13 cellular contexts compared by ENCODE assay signal in genomic region chr1:210692796-210693195, GRCh38.
A peak's percentile ranks its signal among the peaks of the same experiment; 100 is the strongest.
DNase-seq lines count a peak whose midpoint lies in the region; ATAC-seq and TF ChIP-seq lines count a peak whose summit lies in the region.
"Had no signal": no experiment of that assay in that cellular context is flagged by ENCODE, and none has a peak within 500 bp of the region (broad histone marks: within the 10 kb centered on the region; RNA-seq: fewer than 3 reads in every experiment).

No MANE protein-coding gene starts in this region.

- peaks cover 23% of the 10 kb centered on the region for H3K4me1 Mint-ChIP-seq in activated CD4-positive, alpha-beta memory T cell treated with anti-CD3 and anti-CD28 coated beads, Interleukin-2, amount 10 ng/mL, durations not matched to agents 7 days and 5 days

- no peaks in the 10 kb centered on the region for H3K9me3 Mint-ChIP-seq in activated CD4-positive, alpha-beta memory T cell treated with anti-CD3 and anti-CD28 coated beads, Interleukin-2, amount 10 ng/mL, durations not matched to agents 7 days and 5 days
- H3K9me3 Mint-ChIP-seq: activated T-cell treated with anti-CD3 and anti-CD28 coated beads, Interleukin-2, amount 50 U/mL, for 4 hours had no signal

- H3K36me3 ChIP-seq in left ventricle myocardium inferior, result no peaks in the 10 kb centered on the region
- H3K36me3 ChIP-seq: SJSA1, upper lobe of right lung had no signal

- H3K4me1 ChIP-seq in left ventricle myocardium inferior, result no peaks in the 10 kb centered on the region
- H3K4me1 ChIP-seq: SJSA1, upper lobe of right lung had no signal

- no peak overlapping the region for H3K27ac ChIP-seq in left ventricle myocardium inferior (replicated peaks)
- H3K27ac ChIP-seq: SJSA1, upper lobe of right lung had no signal

- H3K9me3 ChIP-seq in left ventricle myocardium inferior (replicated peaks), result no peaks in the 10 kb centered on the region
- H3K9me3 ChIP-seq: SJSA1, upper lobe of right lung had no signal

- DNase-seq in Ammon's horn (ENCODE audit: low spot score), result peak; percentile 58
- DNase-seq in OCI-M1 (lab: John Stamatoyannopoulos, UW), result peak; percentile 9
- DNase-seq in left ventricle myocardium inferior, result no peak
- DNase-seq in stimulated activated naive CD4-positive, alpha-beta T cell (lab: John Stamatoyannopoulos, UW), result no peak
- DNase-seq in sciatic nerve (ENCODE audit: low spot score), result no peak
- DNase-seq in activated CD4-positive, alpha-beta memory T cell treated with anti-CD3 and anti-CD28 coated beads, Interleukin-2, amount 10 ng/mL, durations not matched to agents 7 days and 5 days, result no peak
- DNase-seq: activated T-cell treated with anti-CD3 and anti-CD28 coated beads, Interleukin-2, amount 50 U/mL, for 4 hours; effector memory CD4-positive, alpha-beta T cell; stimulated activated CD4-positive, alpha-beta T cell treated with anti-CD3 and anti-CD28 coated beads, Interleukin-12 subunit alpha, Interleukin-12 subunit beta, amount 100 ng/mL, for 4 hours; upper lobe of right lung had no signal

- H3K27me3 ChIP-seq in left ventricle myocardium inferior (ENCODE audit: low read depth), result peaks cover 33% of the 10 kb centered on the region
- H3K27me3 ChIP-seq: SJSA1, upper lobe of right lung had no signal

- no peak for TF ChIP-seq CTCF in left ventricle myocardium inferior (IDR thresholded peaks at IDR 0.05; ENCODE audit: borderline replicate concordance)

- no peak overlapping the region for H3K4me3 Mint-ChIP-seq in activated CD4-positive, alpha-beta memory T cell treated with anti-CD3 and anti-CD28 coated beads, Interleukin-2, amount 10 ng/mL, durations not matched to agents 7 days and 5 days
- H3K4me3 Mint-ChIP-seq: activated T-cell treated with anti-CD3 and anti-CD28 coated beads, Interleukin-2, amount 50 U/mL, for 4 hours had no signal

- CTCF ChIA-PET in activated CD4-positive, alpha-beta memory T cell treated with anti-CD3 and anti-CD28 coated beads, Interleukin-2, amount 10 ng/mL, durations not matched to agents 7 days and 5 days (lab: Charles Lee), result no interaction called here

- ATAC-seq in GM19023 (IDR thresholded peaks at IDR 0.05; ENCODE audit: unreplicated experiment) (peak; percentile 30), HG03280 (IDR thresholded peaks at IDR 0.05; ENCODE audit: unreplicated experiment) (peak; percentile 34), sciatic nerve (no peak)
- ATAC-seq: activated T-cell treated with anti-CD3 and anti-CD28 coated beads, Interleukin-2, amount 50 U/mL, for 4 hours; upper lobe of right lung had no signal

- no peaks in the 10 kb centered on the region for H3K36me3 Mint-ChIP-seq in activated CD4-positive, alpha-beta memory T cell treated with anti-CD3 and anti-CD28 coated beads, Interleukin-2, amount 10 ng/mL, durations not matched to agents 7 days and 5 days (ENCODE audit: low read depth)

- H3K4me3 ChIP-seq in left ventricle myocardium inferior, result no peak overlapping the region
- H3K4me3 ChIP-seq: SJSA1, upper lobe of right lung had no signal

- intact Hi-C loops in left ventricle myocardium inferior (cut with micrococcal nuclease), result no loop called here
- intact Hi-C loops in sciatic nerve (cut with DNase I), result no loop called here

- H3K27me3 Mint-ChIP-seq in activated CD4-positive, alpha-beta memory T cell treated with anti-CD3 and anti-CD28 coated beads, Interleukin-2, amount 10 ng/mL, durations not matched to agents 7 days and 5 days, result peaks cover 2% of the 10 kb centered on the region

- no peak overlapping the region for H3K27ac Mint-ChIP-seq in activated CD4-positive, alpha-beta memory T cell treated with anti-CD3 and anti-CD28 coated beads, Interleukin-2, amount 10 ng/mL, durations not matched to agents 7 days and 5 days

- POLR2A ChIA-PET in activated CD4-positive, alpha-beta memory T cell treated with anti-CD3 and anti-CD28 coated beads, Interleukin-2, amount 10 ng/mL, durations not matched to agents 7 days and 5 days (lab: Charles Lee), result no interaction called here

Comparison
In these comparisons a context has a peak if more than half of its experiments do, and no peak if none do; other contexts are left out.
1. DNase-seq: peak in Ammon's horn (single experiment) and OCI-M1 (single experiment); none in left ventricle myocardium inferior (single experiment), stimulated activated naive CD4-positive, alpha-beta T cell (0 of 6), sciatic nerve (single experiment) and activated CD4-positive, alpha-beta memory T cell treated with anti-CD3 and anti-CD28 coated beads, Interleukin-2, amount 10 ng/mL, durations not matched to agents 7 days and 5 days (single experiment).